1 cellular context compared by ENCODE assay signal in the genomic region with DNA sequence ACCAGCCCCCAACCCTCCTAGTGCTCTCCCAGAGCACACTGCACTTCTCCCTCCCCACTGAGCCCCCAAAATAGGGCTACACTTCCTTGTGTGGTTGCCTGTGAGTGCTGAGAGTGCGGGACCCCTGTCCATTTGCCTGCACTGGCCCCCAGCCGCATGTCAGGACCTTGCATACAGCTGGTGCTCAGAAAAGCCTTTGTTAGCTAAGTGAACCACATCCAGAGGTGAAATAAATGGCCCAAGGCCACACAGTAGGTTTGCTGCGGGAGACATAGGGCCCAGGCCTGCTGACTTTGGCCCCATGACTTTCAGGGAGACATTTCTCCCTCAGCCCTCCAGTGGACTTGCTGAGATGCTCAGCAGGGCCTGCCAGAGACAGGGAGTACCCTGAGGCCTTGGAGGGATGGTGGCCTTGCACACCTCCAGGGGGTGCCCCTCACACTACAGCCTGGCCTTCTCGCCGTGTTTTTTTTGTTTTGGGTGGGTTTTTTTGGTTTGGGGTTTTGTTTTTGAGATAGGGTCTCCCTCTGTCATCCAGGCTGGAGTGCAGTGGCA.
TF ChIP-seq lines count a peak whose summit lies in the region.

No MANE protein-coding gene starts in this region.

TF ChIP-seq in HEK293, 187 proteins besides CTCF, POLR2A, EP300 and RAD21 (continued from another document):
- TF ChIP-seq, protein P1, sequence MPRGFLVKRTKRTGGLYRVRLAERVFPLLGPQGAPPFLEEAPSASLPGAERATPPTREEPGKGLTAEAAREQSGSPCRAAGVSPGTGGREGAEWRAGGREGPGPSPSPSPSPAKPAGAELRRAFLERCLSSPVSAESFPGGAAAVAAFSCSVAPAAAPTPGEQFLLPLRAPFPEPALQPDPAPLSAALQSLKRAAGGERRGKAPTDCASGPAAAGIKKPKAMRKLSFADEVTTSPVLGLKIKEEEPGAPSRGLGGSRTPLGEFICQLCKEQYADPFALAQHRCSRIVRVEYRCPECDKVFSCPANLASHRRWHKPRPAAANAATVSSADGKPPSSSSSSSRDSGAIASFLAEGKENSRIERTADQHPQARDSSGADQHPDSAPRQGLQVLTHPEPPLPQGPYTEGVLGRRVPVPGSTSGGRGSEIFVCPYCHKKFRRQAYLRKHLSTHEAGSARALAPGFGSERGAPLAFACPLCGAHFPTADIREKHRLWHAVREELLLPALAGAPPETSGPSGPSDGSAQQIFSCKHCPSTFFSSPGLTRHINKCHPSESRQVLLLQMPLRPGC (tag by site-specific recombination; IDR thresholded peaks at IDR 0.05): no peak
- TF ChIP-seq ZNF324 (tag by site-specific recombination; IDR thresholded peaks at IDR 0.05): no peak
TF ChIP-seq in HEK293: peak in this region for 1.
